In the genomic region with DNA sequence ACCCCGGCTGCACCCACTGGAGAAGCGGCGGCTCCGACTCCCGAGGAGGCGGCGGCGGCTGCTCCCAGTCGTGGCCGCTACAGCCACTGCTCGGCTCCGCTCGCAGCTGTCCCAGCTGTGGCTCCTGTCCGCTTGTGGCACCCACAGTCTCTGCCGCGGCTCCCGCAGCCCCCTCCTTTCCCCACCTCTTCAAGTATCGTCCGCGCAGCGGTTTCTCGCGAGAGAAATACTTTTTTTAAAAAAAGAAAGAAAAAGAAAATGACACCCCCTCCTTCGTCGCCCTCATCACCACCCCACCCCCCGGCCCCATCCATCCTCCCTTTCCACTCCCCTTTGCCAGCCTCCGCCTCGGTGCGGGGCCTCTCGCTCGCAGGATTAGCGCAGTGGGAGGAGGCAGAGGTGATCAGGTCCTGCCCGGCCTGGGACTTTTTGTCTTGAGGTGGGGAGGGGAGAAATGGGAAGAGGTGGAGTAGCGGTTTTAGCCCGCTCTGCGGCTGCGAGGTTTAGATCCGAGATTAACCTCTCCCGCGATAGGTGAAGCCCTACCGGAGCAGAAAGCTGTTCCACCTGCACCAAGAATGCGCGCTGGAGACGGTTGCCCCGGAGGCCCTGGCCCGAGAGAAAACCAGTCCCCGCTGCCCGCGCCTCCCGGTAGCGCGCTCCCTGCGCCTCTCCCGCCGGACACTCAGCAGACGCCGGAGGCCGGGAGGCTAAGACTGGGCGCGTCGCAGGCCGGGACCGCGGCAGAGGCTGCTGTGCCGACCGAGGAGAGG, we compare ENCODE assay signal across 8 cellular contexts. TPM values are rescaled to one million over a fixed set of nuclear protein-coding genes. Genes with fewer than 3 reads are reported as not detected.
DNase-seq lines count a peak whose midpoint lies in the region; ATAC-seq and TF ChIP-seq lines count a peak whose summit lies in the region.

A gene (minus strand): TSS at position 152 of the 773 bp plus-strand sequence. CDS start 940 bp downstream, outside the sequence.

- H3K4me1 ChIP-seq in left lung: peaks cover 0 to 24% of the 10 kb centered on the region in 2 donors

- intact Hi-C loops in dorsolateral prefrontal cortex (cut with DNase I) (loop anchor here (5.0 to 10.0 kb wide), 5 partner anchors 159 to 291 kb away; a partner anchor contains a TSS), left lung (cut with DNase I) (no loop called here)

- DNase-seq in C1 segment of cervical spinal cord (lab: John Stamatoyannopoulos, UW) (peak in 12 of 14 donors; percentile 8 to 92 (median 78)), RPMI7951 (ENCODE audit: low read depth) (peak; percentile 94), dorsolateral prefrontal cortex (peak in 9 of 10 donors; percentile 23 to 89 (median 80)), left lung (peak; percentile 56 to 81)
- peak; percentile 43 for DNase-seq in stimulated activated naive B cell treated with anti-CD40 and anti-IgM and Interleukin-4, amounts not matched to agents 10 μg/mL and 1 μg/mL and 100 μg/mL, for 72 hours
- DNase-seq in effector CD4-positive, alpha-beta T cell: no peak

- H3K4me3 ChIP-seq in dorsolateral prefrontal cortex (peak within 1 kb of the TSS; percentile 66 to 94 (median 84)), left lung (peak within 1 kb of the TSS; percentile 57 to 60)

- peaks cover 26 to 34% of the 10 kb centered on the region in 2 donors for H3K27me3 Mint-ChIP-seq in stimulated activated naive B cell treated with anti-CD40 and anti-IgM and Interleukin-4, amounts not matched to agents 10 μg/mL and 1 μg/mL and 100 μg/mL, for 72 hours

- no peaks in the 10 kb centered on the region for H3K36me3 Mint-ChIP-seq in stimulated activated naive B cell treated with anti-CD40 and anti-IgM and Interleukin-4, amounts not matched to agents 10 μg/mL and 1 μg/mL and 100 μg/mL, for 72 hours

- H3K36me3 ChIP-seq in left lung: no peaks in the 10 kb centered on the region

- H3K27ac Mint-ChIP-seq in stimulated activated naive B cell treated with anti-CD40 and anti-IgM and Interleukin-4, amounts not matched to agents 10 μg/mL and 1 μg/mL and 100 μg/mL, for 72 hours: no peak within 1 kb of the TSS

- H3K27ac ChIP-seq in dorsolateral prefrontal cortex: peak within 1 kb of the TSS; percentile 80 to 98 (median 95)
- H3K27ac ChIP-seq in left lung: peak within 1 kb of the TSS; percentile 62 to 89

- no peaks in the 10 kb centered on the region for H3K9me3 ChIP-seq in left lung

- ATAC-seq in GM18867 (IDR thresholded peaks at IDR 0.05; ENCODE audit: unreplicated experiment) (peak; percentile 78), HG02981 (IDR thresholded peaks at IDR 0.05; ENCODE audit: unreplicated experiment) (peak; percentile 70), left lung (peak; percentile 78)
- ATAC-seq in stimulated activated naive B cell treated with anti-CD40 and anti-IgM and Interleukin-4, amounts not matched to agents 10 μg/mL and 1 μg/mL and 100 μg/mL, for 72 hours (replicated peaks): peak; percentile 76 to 79

- H3K4me1 Mint-ChIP-seq in stimulated activated naive B cell treated with anti-CD40 and anti-IgM and Interleukin-4, amounts not matched to agents 10 μg/mL and 1 μg/mL and 100 μg/mL, for 72 hours: peaks cover 8 to 9% of the 10 kb centered on the region in 2 donors

- peak within 1 kb of the TSS; percentile 79 to 87 for H3K4me3 Mint-ChIP-seq in stimulated activated naive B cell treated with anti-CD40 and anti-IgM and Interleukin-4, amounts not matched to agents 10 μg/mL and 1 μg/mL and 100 μg/mL, for 72 hours

- H3K27me3 ChIP-seq in dorsolateral prefrontal cortex (no peaks in the 10 kb centered on the region), left lung (peaks cover 14 to 38% of the 10 kb centered on the region in 2 donors)

- TF ChIP-seq CTCF in dorsolateral prefrontal cortex (IDR thresholded peaks at IDR 0.05 in 54 of 56, conservative IDR thresholded peaks at IDR 0.05 in 2 of 56; ENCODE audit: low read depth in 1 of 56, partially characterized antibody in 56 of 56) (peak in 2 of 56 donors; percentile 2 to 26), left lung (IDR thresholded peaks at IDR 0.05) (no peak)

- no peaks in the 10 kb centered on the region for H3K9me3 Mint-ChIP-seq in stimulated activated naive B cell treated with anti-CD40 and anti-IgM and Interleukin-4, amounts not matched to agents 10 μg/mL and 1 μg/mL and 100 μg/mL, for 72 hours

RNA-seq across cellular contexts. Expression of the gene that starts here (rescaled TPM):
- 194 and 208 TPM in 2 replicates for total RNA-seq in RPMI7951 (2014; rRNA removed; shearing (Covaris generic))
- total RNA-seq in dorsolateral prefrontal cortex (10 to 100 TPM; 18.2 to 42.8 (median 30.3) TPM), left lung (100 to 1,000 TPM in 1 of 2 donors, 10 to 100 TPM in 1; 91.5 to 144 TPM)

Comparison
In these comparisons a context has a peak if more than half of its experiments do, and no peak if none do; other contexts are left out.
1. intact Hi-C loops: an anchor here in dorsolateral prefrontal cortex (5.0 to 10.0 kb wide); none called in left lung.